ENCODE assay signal across 8 cellular contexts in genomic region chr6:36666726-36667591, GRCh38. TPM values are rescaled to one million over a fixed set of nuclear protein-coding genes. Genes with fewer than 3 reads are reported as not detected.
DNase-seq lines count a peak whose midpoint lies in the region; ATAC-seq and TF ChIP-seq lines count a peak whose summit lies in the region.

No MANE protein-coding gene starts in this region.

- peaks cover 21% of the 10 kb centered on the region for H3K4me1 Mint-ChIP-seq in activated CD4-positive, alpha-beta T cell treated with anti-CD3 and anti-CD28 coated beads for 36 hours

- no peak overlapping the region for H3K4me3 Mint-ChIP-seq in activated CD4-positive, alpha-beta T cell treated with anti-CD3 and anti-CD28 coated beads for 36 hours

- H3K4me1 ChIP-seq in body of pancreas, result peaks cover 39% of the 10 kb centered on the region
- peaks cover 9 to 40% (median 24%) of the 10 kb centered on the region in 6 donors for H3K4me1 ChIP-seq in spleen

- H3K27me3 ChIP-seq in body of pancreas (no peaks in the 10 kb centered on the region), spleen (replicated peaks in 1 of 7) (peaks cover 0 to 1% (median 0%) of the 10 kb centered on the region in 7 donors)

- H3K27ac ChIP-seq in body of pancreas (peak overlapping the region; percentile 47 to 71 (median 64)), spleen (peak overlapping the region; percentile 11 to 67 (median 50))

- POLR2A ChIA-PET in activated CD4-positive, alpha-beta T cell treated with anti-CD3 and anti-CD28 coated beads for 36 hours (lab: Charles Lee), result interaction anchor here (0.5 kb wide), 1 partner anchor 24 kb away, joined by 3 read pairs; no protein-coding TSS in a partner anchor

- H3K9me3 ChIP-seq in body of pancreas (no peaks in the 10 kb centered on the region), spleen (no peaks in the 10 kb centered on the region)

- intact Hi-C loops in body of pancreas (cut with DNase I) (no loop called here), spleen (cut with DNase I; ENCODE audit: low total_unique reads) (no loop called here)
- intact Hi-C loops in activated CD4-positive, alpha-beta T cell treated with anti-CD3 and anti-CD28 coated beads for 36 hours (cut with DNase I, micrococcal nuclease), result no loop called here

- DNase-seq in AG20443 (ENCODE audit: low spot score) (peak; percentile 92), NCI-H226 (peak; percentile 95), body of pancreas (peak; percentile 81 to 93 (median 90)), inferior parietal cortex (ENCODE audit: extremely low spot score) (peak; percentile 54), spleen (peak; percentile 85)
- DNase-seq in activated CD4-positive, alpha-beta T cell treated with anti-CD3 and anti-CD28 coated beads for 36 hours, result no peak

- H3K27me3 Mint-ChIP-seq in activated CD4-positive, alpha-beta T cell treated with anti-CD3 and anti-CD28 coated beads for 36 hours, result peaks cover 3% of the 10 kb centered on the region

- H3K27ac Mint-ChIP-seq in activated CD4-positive, alpha-beta T cell treated with anti-CD3 and anti-CD28 coated beads for 36 hours, result no peak overlapping the region

- 27 to 28% methylated on average over 8 to 10 of the region's 10 CpGs for WGBS in body of pancreas, 2 donors
- WGBS in spleen, 5 donors, result 25 to 37% (median 33%) methylated on average over 10 of the region's 10 CpGs

- CTCF ChIA-PET in activated CD4-positive, alpha-beta T cell treated with anti-CD3 and anti-CD28 coated beads for 36 hours (lab: Charles Lee), result interaction anchor here (0.6 kb wide), 1 partner anchor 288 kb away, joined by 3 read pairs; no protein-coding TSS in a partner anchor

- TF ChIP-seq POLR2A in body of pancreas (IDR thresholded peaks at IDR 0.05), result no peak
- TF ChIP-seq POLR2A in spleen (IDR thresholded peaks at IDR 0.05), result no peak

- TF ChIP-seq CTCF in body of pancreas (IDR thresholded peaks at IDR 0.05) (peak in 1 of 7 experiments; percentile 4), spleen (IDR thresholded peaks at IDR 0.05 in 8 of 11, conservative IDR thresholded peaks at IDR 0.05 in 3 of 11) (no peak)

- no peaks in the 10 kb centered on the region for H3K36me3 Mint-ChIP-seq in activated CD4-positive, alpha-beta T cell treated with anti-CD3 and anti-CD28 coated beads for 36 hours (ENCODE audit: low read depth)

- H3K36me3 ChIP-seq in body of pancreas (replicated peaks in 1 of 2; ENCODE audit: insufficient read depth in 1 of 2, low read depth in 2 of 2), result no peaks in the 10 kb centered on the region
- H3K36me3 ChIP-seq in spleen, result no peaks in the 10 kb centered on the region

- H3K4me3 ChIP-seq in body of pancreas, result no peak overlapping the region
- H3K4me3 ChIP-seq in spleen, result no peak overlapping the region

- no peaks in the 10 kb centered on the region for H3K9me3 Mint-ChIP-seq in activated CD4-positive, alpha-beta T cell treated with anti-CD3 and anti-CD28 coated beads for 36 hours (ENCODE audit: low read depth)

- ATAC-seq in GM19025 (IDR thresholded peaks at IDR 0.05; ENCODE audit: low read depth, unreplicated experiment) (peak; percentile 71), HG03139 (IDR thresholded peaks at IDR 0.05; ENCODE audit: unreplicated experiment) (peak; percentile 65), body of pancreas (peak; percentile 91)
- no peak for ATAC-seq in activated CD4-positive, alpha-beta T cell treated with anti-CD3 and anti-CD28 coated beads for 36 hours

RNA-seq across cellular contexts. Expression of gene CDKN1A, which starts 11.6 kb away (rescaled TPM):
- total RNA-seq in body of pancreas, result 10 to 100 TPM; 75.2 to 84.3 TPM
- total RNA-seq in spleen, result 10 to 100 TPM; 26.5 to 58.5 (median 32.8) TPM
- polyA plus RNA-seq in spleen, result 10 to 100 TPM; 10.7 to 18.4 (median 11.9) TPM
- 10 to 100 TPM; 31.3 to 35.9 TPM for total RNA-seq in activated CD4-positive, alpha-beta T cell treated with anti-CD3 and anti-CD28 coated beads for 36 hours

RNA-seq across cellular contexts. Expression of gene RAB44, which starts 30.7 kb away (rescaled TPM):
- total RNA-seq in body of pancreas (under 1 TPM in 1 of 2 donors, not detected in 1; 0.26 TPM), spleen (1 to 10 TPM in 5 of 7 donors, under 1 TPM in 2; 0.54 to 3.5 (median 1.3) TPM)
- polyA plus RNA-seq in spleen, result under 1 TPM; 0.06 to 0.26 (median 0.24) TPM
- under 1 TPM in 1 of 2 experiments, not detected in 1; 0.05 TPM for total RNA-seq in activated CD4-positive, alpha-beta T cell treated with anti-CD3 and anti-CD28 coated beads for 36 hours
